10 cellular contexts compared by ENCODE assay signal in the genomic region with DNA sequence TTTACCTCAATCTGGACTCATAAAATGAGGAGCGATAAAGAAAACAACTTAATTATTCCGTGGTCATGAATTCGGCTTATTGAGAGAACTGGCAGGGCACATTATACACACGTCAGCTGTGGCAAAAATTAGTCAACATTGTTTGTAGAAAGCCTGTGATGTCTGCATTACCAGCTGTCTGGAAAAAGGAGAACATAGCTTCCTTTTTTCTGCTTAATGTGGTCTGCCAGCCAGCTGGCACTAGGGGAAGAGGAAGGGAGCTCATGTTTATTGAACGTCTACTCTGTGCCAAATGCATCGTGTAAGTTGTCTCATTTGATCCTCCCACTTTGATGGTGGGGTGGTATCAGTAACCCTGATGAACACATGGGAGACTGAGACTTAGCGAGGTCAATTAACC.
DNase-seq lines count a peak whose midpoint lies in the region; ATAC-seq and TF ChIP-seq lines count a peak whose summit lies in the region.
"Had no signal": no experiment of that assay in that cellular context is flagged by ENCODE, and none has a peak within 500 bp of the region (broad histone marks: within the 10 kb centered on the region; RNA-seq: fewer than 3 reads in every experiment).

No MANE protein-coding gene starts in this region.

- CTCF ChIA-PET in PC-3 (lab: Charles Lee), result no interaction called here

- H3K79me2 ChIP-seq in PC-3 (ENCODE audit: low read length), result no peaks in the 10 kb centered on the region

- H4K20me1 ChIP-seq in PC-3 (ENCODE audit: low read length), result no peaks in the 10 kb centered on the region

- no peak for DNase-seq in HFFc6
- DNase-seq in PC-3, result peak; percentile 12
- DNase-seq in fibroblast of pulmonary artery (ENCODE audit: low read depth), result peak; percentile 38
- no peak for DNase-seq in HT-29 (ENCODE audit: low spot score)
- DNase-seq in activated gamma-delta T cell treated with Interleukin-2 at 50 U/mL for 16 hours, result no peak
- DNase-seq: activated CD8-positive, alpha-beta memory T cell treated with anti-CD3 and anti-CD28 coated beads, Interleukin-2, amount 50 U/mL, for 48 hours; NCI-H2227 treated with DMSO at 0.1 percent for 48 hours had no signal

- H3K4me1 ChIP-seq in PC-3 (ENCODE audit: insufficient read depth, low read length), result no peaks in the 10 kb centered on the region
- H3K4me1 ChIP-seq in rectal smooth muscle tissue (ENCODE audit: control insufficient read depth, insufficient read depth, low read length), result peaks cover 7% of the 10 kb centered on the region

- POLR2A ChIA-PET in PC-3 (lab: Charles Lee; ENCODE audit: unreplicated experiment), result no interaction called here

- H3K9me3 Mint-ChIP-seq in HFFc6, result no peaks in the 10 kb centered on the region

- no peaks in the 10 kb centered on the region for H3K27me3 Mint-ChIP-seq in HFFc6 (ENCODE audit: insufficient read depth)

- no peaks in the 10 kb centered on the region for H3K9me2 ChIP-seq in PC-3 (replicated peaks; ENCODE audit: low read length)

- H3K36me3 ChIP-seq in PC-3 (ENCODE audit: low read depth, low read length) (no peaks in the 10 kb centered on the region), rectal smooth muscle tissue (ENCODE audit: control insufficient read depth, insufficient read depth, low read length) (no peaks in the 10 kb centered on the region)

- H3K27ac Mint-ChIP-seq in HFFc6, result peak overlapping the region; percentile 3; the same call in 1 of the 2 replicates

- H3K27me3 ChIP-seq in PC-3 (ENCODE audit: low read length) (no peaks in the 10 kb centered on the region), rectal smooth muscle tissue (ENCODE audit: control insufficient read depth, insufficient read depth, low read length) (no peaks in the 10 kb centered on the region)

- BruUV-seq in PC-3 (replicated peaks; lab: Mats Ljungman, UMichigan), result no TSS peak

- intact Hi-C loops in PC-3 (cut with micrococcal nuclease), result no loop called here

- no peak for TF ChIP-seq CTCF in HFFc6 (IDR thresholded peaks at IDR 0.05)
- TF ChIP-seq CTCF in PC-3 (conservative IDR thresholded peaks at IDR 0.05; ENCODE audit: low read depth, low read length), result no peak
- no peak for TF ChIP-seq CTCF in fibroblast of pulmonary artery (IDR thresholded peaks at IDR 0.05; ENCODE audit: low read length, missing control alignments)

- H3K9me3 ChIP-seq in PC-3 (ENCODE audit: low read length), result no peaks in the 10 kb centered on the region

- H3K27ac ChIP-seq in PC-3 (ENCODE audit: low read length) (no peak overlapping the region), rectal smooth muscle tissue (ENCODE audit: low read depth, low read length) (peak overlapping the region; percentile 45)

- no peak overlapping the region for H2AFZ ChIP-seq in PC-3 (ENCODE audit: low read length)

- 0 out of 2 replicates have a peak overlapping the region, but pooled peaks have one; percentile 28 for H3K4me3 Mint-ChIP-seq in HFFc6

- ATAC-seq in PC-3 (peak; percentile 42), GM18520 (IDR thresholded peaks at IDR 0.05; ENCODE audit: unreplicated experiment) (no peak), HG02763 (IDR thresholded peaks at IDR 0.05; ENCODE audit: unreplicated experiment) (no peak)

- peaks cover 11% of the 10 kb centered on the region for H3K4me1 Mint-ChIP-seq in HFFc6 (ENCODE audit: low read depth)

- no peaks in the 10 kb centered on the region for H3F3A ChIP-seq in PC-3 (ENCODE audit: low read length, unreplicated experiment)

- H3K4me3 ChIP-seq in PC-3 (ENCODE audit: low read length), result no peak overlapping the region
- no peak overlapping the region for H3K4me3 ChIP-seq in fibroblast of pulmonary artery (replicated peaks; ENCODE audit: low read depth, low read length)
- H3K4me3 ChIP-seq in rectal smooth muscle tissue (ENCODE audit: low read length), result no peak overlapping the region

- no peak overlapping the region for H3K4me2 ChIP-seq in PC-3 (ENCODE audit: low read length)

- no peaks in the 10 kb centered on the region for H3K36me3 Mint-ChIP-seq in HFFc6 (ENCODE audit: low read depth)

- no peak overlapping the region for H3K9ac ChIP-seq in PC-3 (ENCODE audit: low read length)
- H3K9ac ChIP-seq in rectal smooth muscle tissue (ENCODE audit: low read length), result no peak overlapping the region

Comparison
In these comparisons a context has a peak if more than half of its experiments do, and no peak if none do; other contexts are left out.
1. DNase-seq: peak in PC-3 (single experiment) and fibroblast of pulmonary artery (single experiment); none in HFFc6 (single experiment), HT-29 (single experiment) and activated gamma-delta T cell treated with Interleukin-2 at 50 U/mL for 16 hours (single experiment).